In genomic region chr3:128572644-128573105, GRCh38 we compare ENCODE assay signal across 8 cellular contexts.
DNase-seq lines count a peak whose midpoint lies in the region; TF ChIP-seq lines count a peak whose summit lies in the region.

No MANE protein-coding gene starts in this region.

- H3K36me3 Mint-ChIP-seq in T-helper 2 cell treated with Interferon-gamma antibody and Interleukin-4, amounts not matched to agents 5 μg/mL and 100 μg/mL, for 36 hours (ENCODE audit: low read depth) = no peaks in the 10 kb centered on the region

- DNase-seq in T-helper 2 cell treated with Interferon-gamma antibody and Interleukin-4, amounts not matched to agents 5 μg/mL and 100 μg/mL, for 36 hours (ENCODE audit: low spot score) = peak; percentile 36
- peak; percentile 82 for DNase-seq in iPS-NIHi11 (ENCODE audit: low spot score)
- DNase-seq in amygdala (lab: John Stamatoyannopoulos, UW) = no peak
- DNase-seq in G401 (ENCODE audit: low spot score) = no peak
- no peak for DNase-seq in hypothalamus (lab: John Stamatoyannopoulos, UW)
- DNase-seq in NOMO-1 treated with dmso at 0.1 percent for 144 hours (lab: John Stamatoyannopoulos, UW; ENCODE audit: unreplicated experiment) = no peak

- TF ChIP-seq CTCF in 22Rv1 (IDR thresholded peaks at IDR 0.05) = peak; percentile 50
- TF ChIP-seq CTCF in GM12874 (IDR thresholded peaks at IDR 0.05; ENCODE audit: insufficient read depth, low read depth, low read length) = 0 out of 2 replicates have a peak, but pooled peaks have one; percentile 24

- in situ Hi-C loops in G401 (cut with HindIII; ENCODE audit: low sequenced_read_pairs) = no loop called here

- H3K4me1 Mint-ChIP-seq in T-helper 2 cell treated with Interferon-gamma antibody and Interleukin-4, amounts not matched to agents 5 μg/mL and 100 μg/mL, for 36 hours (ENCODE audit: low read depth) = peaks cover 15% of the 10 kb centered on the region

- H3K27me3 Mint-ChIP-seq in T-helper 2 cell treated with Interferon-gamma antibody and Interleukin-4, amounts not matched to agents 5 μg/mL and 100 μg/mL, for 36 hours (ENCODE audit: low read depth) = peaks cover 27% of the 10 kb centered on the region

- H3K4me3 Mint-ChIP-seq in T-helper 2 cell treated with Interferon-gamma antibody and Interleukin-4, amounts not matched to agents 5 μg/mL and 100 μg/mL, for 36 hours = no peak overlapping the region

- H3K27ac ChIP-seq in 22Rv1 = no peak overlapping the region

- H3K27ac Mint-ChIP-seq in T-helper 2 cell treated with Interferon-gamma antibody and Interleukin-4, amounts not matched to agents 5 μg/mL and 100 μg/mL, for 36 hours = no peak overlapping the region

- H3K9me3 Mint-ChIP-seq in T-helper 2 cell treated with Interferon-gamma antibody and Interleukin-4, amounts not matched to agents 5 μg/mL and 100 μg/mL, for 36 hours = no peaks in the 10 kb centered on the region

Comparison
In these comparisons a context has a peak if more than half of its experiments do, and no peak if none do; other contexts are left out.
1. DNase-seq: peak in T-helper 2 cell treated with Interferon-gamma antibody and Interleukin-4, amounts not matched to agents 5 μg/mL and 100 μg/mL, for 36 hours (single experiment) and iPS-NIHi11 (single experiment); none in amygdala (0 of 56), G401 (single experiment), hypothalamus (0 of 51) and NOMO-1 treated with dmso at 0.1 percent for 144 hours (single experiment).